1 cellular context compared by ENCODE assay signal in the genomic region with DNA sequence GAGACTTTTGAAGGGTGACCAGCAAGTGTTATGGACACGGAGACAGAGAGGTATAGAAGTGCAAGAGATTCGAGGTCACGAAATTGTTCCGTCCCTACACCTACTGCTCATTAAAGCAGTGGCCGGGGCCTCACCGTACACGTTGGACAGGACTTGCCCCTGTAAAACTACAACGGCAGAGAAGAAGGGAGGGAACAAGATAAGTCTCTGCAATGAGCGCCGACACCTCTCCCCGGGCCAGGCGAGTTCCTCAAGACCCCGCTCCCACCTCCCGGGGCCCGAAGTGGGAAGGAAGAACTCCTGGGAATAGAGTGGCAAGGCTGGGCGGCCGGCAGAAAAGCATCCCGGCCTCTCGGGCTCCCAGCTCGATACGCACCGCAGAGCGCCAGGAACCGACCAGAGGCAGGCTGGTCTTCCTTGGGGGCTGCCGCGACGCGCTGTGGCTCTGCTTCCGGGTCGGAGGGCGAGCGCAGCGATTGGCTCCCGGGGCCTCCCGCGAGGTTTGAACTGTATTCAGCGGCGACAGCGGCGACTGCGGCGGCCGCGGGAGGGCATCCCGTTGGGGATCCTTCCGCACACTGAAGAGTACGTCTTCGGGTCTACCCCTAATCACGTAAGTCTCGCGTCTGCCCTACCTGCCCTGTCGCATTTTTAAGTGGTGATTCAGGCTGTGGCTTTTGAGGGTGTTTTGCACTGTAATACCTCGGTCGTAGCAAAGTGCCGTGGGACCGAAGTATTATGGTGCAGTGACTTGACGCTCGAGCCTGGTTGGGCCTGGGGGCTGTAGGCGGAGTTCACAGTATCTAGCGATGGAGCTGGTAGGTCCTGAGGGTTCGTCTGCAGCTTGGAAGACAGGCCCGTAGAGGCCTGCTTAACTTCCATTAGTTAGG.
A peak's percentile ranks its signal among the peaks of the same experiment; 100 is the strongest.
TF ChIP-seq lines count a peak whose summit lies in the region.

A gene with protein sequence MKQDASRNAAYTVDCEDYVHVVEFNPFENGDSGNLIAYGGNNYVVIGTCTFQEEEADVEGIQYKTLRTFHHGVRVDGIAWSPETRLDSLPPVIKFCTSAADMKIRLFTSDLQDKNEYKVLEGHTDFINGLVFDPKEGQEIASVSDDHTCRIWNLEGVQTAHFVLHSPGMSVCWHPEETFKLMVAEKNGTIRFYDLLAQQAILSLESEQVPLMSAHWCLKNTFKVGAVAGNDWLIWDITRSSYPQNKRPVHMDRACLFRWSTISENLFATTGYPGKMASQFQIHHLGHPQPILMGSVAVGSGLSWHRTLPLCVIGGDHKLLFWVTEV (minus strand): TSS at position 441 of the 890 bp plus-strand sequence. CDS start 1,596 bp downstream, outside the sequence.
A gene with protein sequence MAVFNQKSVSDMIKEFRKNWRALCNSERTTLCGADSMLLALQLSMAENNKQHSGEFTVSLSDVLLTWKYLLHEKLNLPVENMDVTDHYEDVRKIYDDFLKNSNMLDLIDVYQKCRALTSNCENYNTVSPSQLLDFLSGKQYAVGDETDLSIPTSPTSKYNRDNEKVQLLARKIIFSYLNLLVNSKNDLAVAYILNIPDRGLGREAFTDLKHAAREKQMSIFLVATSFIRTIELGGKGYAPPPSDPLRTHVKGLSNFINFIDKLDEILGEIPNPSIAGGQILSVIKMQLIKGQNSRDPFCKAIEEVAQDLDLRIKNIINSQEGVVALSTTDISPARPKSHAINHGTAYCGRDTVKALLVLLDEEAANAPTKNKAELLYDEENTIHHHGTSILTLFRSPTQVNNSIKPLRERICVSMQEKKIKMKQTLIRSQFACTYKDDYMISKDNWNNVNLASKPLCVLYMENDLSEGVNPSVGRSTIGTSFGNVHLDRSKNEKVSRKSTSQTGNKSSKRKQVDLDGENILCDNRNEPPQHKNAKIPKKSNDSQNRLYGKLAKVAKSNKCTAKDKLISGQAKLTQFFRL (plus strand): TSS at position 510 of the 890 bp plus-strand sequence. CDS start 3,706 bp downstream, outside the sequence.

TF ChIP-seq in liver, 16 proteins besides CTCF, POLR2A, EP300 and RAD21 (continued from another document):
- TF ChIP-seq, protein P1, sequence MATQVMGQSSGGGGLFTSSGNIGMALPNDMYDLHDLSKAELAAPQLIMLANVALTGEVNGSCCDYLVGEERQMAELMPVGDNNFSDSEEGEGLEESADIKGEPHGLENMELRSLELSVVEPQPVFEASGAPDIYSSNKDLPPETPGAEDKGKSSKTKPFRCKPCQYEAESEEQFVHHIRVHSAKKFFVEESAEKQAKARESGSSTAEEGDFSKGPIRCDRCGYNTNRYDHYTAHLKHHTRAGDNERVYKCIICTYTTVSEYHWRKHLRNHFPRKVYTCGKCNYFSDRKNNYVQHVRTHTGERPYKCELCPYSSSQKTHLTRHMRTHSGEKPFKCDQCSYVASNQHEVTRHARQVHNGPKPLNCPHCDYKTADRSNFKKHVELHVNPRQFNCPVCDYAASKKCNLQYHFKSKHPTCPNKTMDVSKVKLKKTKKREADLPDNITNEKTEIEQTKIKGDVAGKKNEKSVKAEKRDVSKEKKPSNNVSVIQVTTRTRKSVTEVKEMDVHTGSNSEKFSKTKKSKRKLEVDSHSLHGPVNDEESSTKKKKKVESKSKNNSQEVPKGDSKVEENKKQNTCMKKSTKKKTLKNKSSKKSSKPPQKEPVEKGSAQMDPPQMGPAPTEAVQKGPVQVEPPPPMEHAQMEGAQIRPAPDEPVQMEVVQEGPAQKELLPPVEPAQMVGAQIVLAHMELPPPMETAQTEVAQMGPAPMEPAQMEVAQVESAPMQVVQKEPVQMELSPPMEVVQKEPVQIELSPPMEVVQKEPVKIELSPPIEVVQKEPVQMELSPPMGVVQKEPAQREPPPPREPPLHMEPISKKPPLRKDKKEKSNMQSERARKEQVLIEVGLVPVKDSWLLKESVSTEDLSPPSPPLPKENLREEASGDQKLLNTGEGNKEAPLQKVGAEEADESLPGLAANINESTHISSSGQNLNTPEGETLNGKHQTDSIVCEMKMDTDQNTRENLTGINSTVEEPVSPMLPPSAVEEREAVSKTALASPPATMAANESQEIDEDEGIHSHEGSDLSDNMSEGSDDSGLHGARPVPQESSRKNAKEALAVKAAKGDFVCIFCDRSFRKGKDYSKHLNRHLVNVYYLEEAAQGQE (IDR thresholded peaks at IDR 0.05), result no peak
- TF ChIP-seq TAF1 (conservative IDR thresholded peaks at IDR 0.05) (peak; percentile 19), YY1 (IDR thresholded peaks at IDR 0.05) (peak; percentile 32), EGR1 (IDR thresholded peaks at IDR 0.05; ENCODE audit: low read depth in 2 of 2) (no peak), NR2F2 (IDR thresholded peaks at IDR 0.05) (no peak)
- TF ChIP-seq, protein P2, sequence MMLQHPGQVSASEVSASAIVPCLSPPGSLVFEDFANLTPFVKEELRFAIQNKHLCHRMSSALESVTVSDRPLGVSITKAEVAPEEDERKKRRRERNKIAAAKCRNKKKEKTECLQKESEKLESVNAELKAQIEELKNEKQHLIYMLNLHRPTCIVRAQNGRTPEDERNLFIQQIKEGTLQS (IDR thresholded peaks at IDR 0.05), result no peak
